8 cellular contexts compared by ENCODE assay signal in the genomic region with DNA sequence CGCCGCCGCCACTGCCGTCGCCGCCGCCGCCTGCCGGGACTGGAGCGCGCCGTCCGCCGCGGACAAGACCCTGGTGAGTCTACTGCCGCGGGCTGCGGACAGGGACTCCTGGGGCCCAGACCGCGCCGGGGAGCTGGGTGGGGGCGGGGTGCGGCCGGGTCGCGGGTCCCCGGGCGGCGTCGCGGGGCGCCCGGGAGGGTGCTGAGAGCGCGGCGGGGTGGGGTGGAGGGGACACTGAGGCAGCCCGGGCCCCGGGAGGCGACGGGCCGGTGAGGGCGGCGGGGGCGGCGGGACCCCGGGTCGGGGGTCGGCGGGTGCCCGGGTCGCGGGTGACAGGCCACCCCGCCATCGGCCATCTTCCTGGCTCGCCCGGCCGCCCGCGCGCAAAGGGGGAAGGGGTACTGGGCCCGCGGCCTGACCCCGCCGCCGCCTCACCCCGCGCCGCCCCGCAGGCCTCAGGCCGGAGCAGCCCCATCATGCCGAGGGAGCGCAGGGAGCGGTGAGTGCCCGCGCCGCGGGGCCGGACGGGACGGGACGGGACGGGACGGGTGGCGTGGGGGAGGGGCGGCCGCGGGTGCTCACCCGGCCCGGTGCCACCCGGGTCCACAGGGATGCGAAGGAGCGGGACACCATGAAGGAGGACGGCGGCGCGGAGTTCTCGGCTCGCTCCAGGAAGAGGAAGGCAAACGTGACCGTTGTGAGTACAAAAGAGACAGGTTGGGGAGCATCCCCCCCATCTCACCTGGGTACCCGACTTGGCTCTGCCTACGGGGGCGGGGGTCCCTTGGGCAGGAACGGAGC. TPM values are rescaled to one million over a fixed set of nuclear protein-coding genes. Genes with fewer than 3 reads are reported as not detected.
DNase-seq lines count a peak whose midpoint lies in the region; ATAC-seq, FAIRE-seq and TF ChIP-seq lines count a peak whose summit lies in the region.

No MANE protein-coding gene starts in this region.

- POLR2A ChIA-PET in A549 (lab: Yijun Ruan, JAX): no interaction called here

- H3K4me2 ChIP-seq in A549: peak overlapping the region; percentile 89

- H3K9me3 ChIP-seq in A549 (no peaks in the 10 kb centered on the region), right atrium auricular region (no peaks in the 10 kb centered on the region), spleen (no peaks in the 10 kb centered on the region)

- ATAC-seq in A549 (peak; percentile 16 to 52), GM18861 (IDR thresholded peaks at IDR 0.05; ENCODE audit: unreplicated experiment) (peak; percentile 8), HG03457 (IDR thresholded peaks at IDR 0.05; ENCODE audit: unreplicated experiment) (peak; percentile 9)

- H3K4me3 ChIP-seq in A549 (peak overlapping the region; percentile 96), right atrium auricular region (peak overlapping the region; percentile 42 to 61), spleen (peak overlapping the region; percentile 13 to 83 (median 48))

- FAIRE-seq in A549 (lab: Jason Lieb, UNC): no peak

- H3K27ac ChIP-seq in A549 (peak overlapping the region; percentile 76 to 90), right atrium auricular region (no peak overlapping the region), spleen (peak overlapping the region in 2 of 8 donors; percentile 35 to 87)

- DNase-seq in A549 (ENCODE audit: low read depth in 1 of 2, low spot score in 1 of 2): no peak
- peak; percentile 36 to 48 for DNase-seq in activated T-cell treated with anti-CD3 and anti-CD28 coated beads, Interleukin-2, amount 50 U/mL, for 48 hours
- no peak for DNase-seq in right atrium auricular region (ENCODE audit: low spot score)
- peak; percentile 89 for DNase-seq in spleen
- DNase-seq in NCI-H524 (lab: John Stamatoyannopoulos, UW): no peak
- DNase-seq in COR-L47 (lab: John Stamatoyannopoulos, UW): no peak

- H3K36me3 ChIP-seq in right atrium auricular region: no peaks in the 10 kb centered on the region
- H3K36me3 ChIP-seq in spleen: no peaks in the 10 kb centered on the region

- CTCF ChIA-PET in A549 (lab: Yijun Ruan, JAX): interaction anchor here (0.9 to 2.0 kb wide), 6 partner anchors 20 to 130 kb away, joined by 3 to 9 read pairs (median 4); a partner anchor contains a TSS

- 20% methylated on average over 26 of the region's 104 CpGs for WGBS in A549 (ENCODE audit: missing lambda C conversion rate)
- 2 to 5% (median 3%) methylated on average over 15 to 104 of the region's 104 CpGs for WGBS in spleen, 5 donors

- H3K27me3 ChIP-seq in right atrium auricular region (no peaks in the 10 kb centered on the region), spleen (replicated peaks in 1 of 7) (peaks cover 0 to 4% (median 0%) of the 10 kb centered on the region in 7 donors)

- peaks cover 13% of the 10 kb centered on the region for H3K4me1 ChIP-seq in A549
- peaks cover 0 to 15% of the 10 kb centered on the region in 2 donors for H3K4me1 ChIP-seq in right atrium auricular region
- peaks cover 0 to 22% (median 14%) of the 10 kb centered on the region in 6 donors for H3K4me1 ChIP-seq in spleen

- no peak for TF ChIP-seq RAD21 in A549 (conservative IDR thresholded peaks at IDR 0.05 in 1 of 2, IDR thresholded peaks at IDR 0.05 in 1 of 2)

- intact Hi-C loops in spleen (cut with DNase I; ENCODE audit: low total_unique reads): no loop called here

- TF ChIP-seq POLR2A in A549 (IDR thresholded peaks at IDR 0.05; ENCODE audit: low read length) (no peak), spleen (IDR thresholded peaks at IDR 0.05) (no peak)

- TF ChIP-seq CTCF in A549 (IDR thresholded peaks at IDR 0.05): no peak
- no peak for TF ChIP-seq CTCF in right atrium auricular region (IDR thresholded peaks at IDR 0.05)
- no peak for TF ChIP-seq CTCF in spleen (IDR thresholded peaks at IDR 0.05 in 8 of 11, conservative IDR thresholded peaks at IDR 0.05 in 3 of 11)

- TF ChIP-seq EP300 in A549 (IDR thresholded peaks at IDR 0.05): no peak

TF ChIP-seq in A549, 52 proteins besides CTCF, POLR2A, EP300 and RAD21:
- TF ChIP-seq RCOR1 (IDR thresholded peaks at IDR 0.05; ENCODE audit: low read depth, low read length) (no peak), PHF8 (IDR thresholded peaks at IDR 0.05; ENCODE audit: borderline replicate concordance, low read depth) (peak; percentile 29; the same call in 1 of the 2 replicates)
- TF ChIP-seq, protein P1, sequence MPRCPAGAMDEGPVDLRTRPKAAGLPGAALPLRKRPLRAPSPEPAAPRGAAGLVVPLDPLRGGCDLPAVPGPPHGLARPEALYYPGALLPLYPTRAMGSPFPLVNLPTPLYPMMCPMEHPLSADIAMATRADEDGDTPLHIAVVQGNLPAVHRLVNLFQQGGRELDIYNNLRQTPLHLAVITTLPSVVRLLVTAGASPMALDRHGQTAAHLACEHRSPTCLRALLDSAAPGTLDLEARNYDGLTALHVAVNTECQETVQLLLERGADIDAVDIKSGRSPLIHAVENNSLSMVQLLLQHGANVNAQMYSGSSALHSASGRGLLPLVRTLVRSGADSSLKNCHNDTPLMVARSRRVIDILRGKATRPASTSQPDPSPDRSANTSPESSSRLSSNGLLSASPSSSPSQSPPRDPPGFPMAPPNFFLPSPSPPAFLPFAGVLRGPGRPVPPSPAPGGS (IDR thresholded peaks at IDR 0.05): 0 out of 3 replicates have a peak, but pooled peaks have one; percentile 40

RNA-seq across cellular contexts. Expression of a gene that starts 0.5 kb away (rescaled TPM):
- polyA plus RNA-seq in A549 (2011; rRNA removed) (15.4 and 18.3 TPM in 2 replicates), A549 (2017; fragmentation: RNase III; extraction: RNeasy Plus Mini Kit Qiagen cat#74134 plus additional on column Dnase treatment) (25.0 to 26.9 TPM (median 25.2 TPM) in 3 replicates), spleen (1 to 10 TPM; 3.5 to 4.0 (median 3.9) TPM)
- polyA plus RNA-seq in A549 (2012; cell fraction: cytosol; rRNA removed): 20.9 and 21.4 TPM in 2 replicates
- 21.9 and 34.2 TPM in 2 replicates for polyA plus RNA-seq in A549 (2012; cell fraction: nucleus; rRNA removed)
- polyA minus RNA-seq in A549 (2011; rRNA and poly(A)+ RNA removed): 14.1 and 15.5 TPM in 2 replicates
- total RNA-seq in right atrium auricular region (1 to 10 TPM; 4.4 to 5.5 TPM), spleen (1 to 10 TPM; 2.3 to 4.8 (median 4.0) TPM)

Comparison
In these comparisons a context has a peak if more than half of its experiments do, and no peak if none do; other contexts are left out.
1. DNase-seq: peak in activated T-cell treated with anti-CD3 and anti-CD28 coated beads, Interleukin-2, amount 50 U/mL, for 48 hours (2 of 2) and spleen (single experiment); none in A549 (0 of 2), right atrium auricular region (single experiment), NCI-H524 (0 of 2) and COR-L47 (single experiment).
2. H3K27ac ChIP-seq: peak in A549 (2 of 2); none in right atrium auricular region (0 of 2).
3. Peak in every context shown above with its lines, with median percentiles within 50 percentile points of each other: ATAC-seq and H3K4me3 ChIP-seq.